12 cellular contexts compared by ENCODE assay signal in the genomic region with DNA sequence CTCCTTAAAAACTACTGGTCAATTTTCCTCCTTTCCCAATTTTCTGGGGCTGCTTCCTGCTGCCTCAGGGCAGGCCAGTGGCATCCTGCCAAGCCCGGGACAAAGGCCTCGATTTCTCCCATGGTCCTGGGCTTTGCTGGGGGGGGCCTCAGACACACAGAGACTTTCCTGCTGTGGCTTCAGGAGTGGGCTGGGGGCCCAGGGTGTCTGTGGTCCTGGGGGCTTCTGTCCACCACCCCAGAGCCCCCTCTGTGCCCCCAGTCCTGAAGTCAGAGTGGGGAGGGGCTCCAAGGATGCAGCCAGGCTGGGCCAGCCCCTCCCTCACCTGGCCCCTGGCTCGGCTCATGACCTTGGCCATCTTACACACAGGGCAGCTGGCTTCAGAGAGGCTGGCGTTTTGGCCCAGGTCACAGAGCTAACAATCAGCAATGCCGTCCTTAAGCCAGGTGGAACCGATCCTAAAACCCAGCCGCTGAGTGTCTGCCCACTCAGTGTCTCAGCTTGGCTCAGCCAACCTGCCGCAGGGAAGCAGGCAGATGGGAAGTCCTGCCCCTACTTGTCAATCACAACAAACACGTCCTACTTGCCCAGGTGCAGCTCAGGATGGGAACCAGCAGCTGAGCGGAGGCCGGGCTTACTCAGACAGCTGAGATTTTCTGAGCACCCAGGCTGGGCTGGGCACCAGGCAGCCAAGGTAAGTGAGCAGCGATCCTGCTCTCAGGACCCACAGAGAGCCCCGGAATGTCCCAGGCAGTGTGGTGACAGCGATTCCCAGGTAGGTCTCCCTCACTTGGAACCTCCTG. TPM values are rescaled to one million over a fixed set of nuclear protein-coding genes. Genes with fewer than 3 reads are reported as not detected.
DNase-seq lines count a peak whose midpoint lies in the region; ATAC-seq, FAIRE-seq and TF ChIP-seq lines count a peak whose summit lies in the region.
"Had no signal": no experiment of that assay in that cellular context is flagged by ENCODE, and none has a peak within 500 bp of the region (broad histone marks: within the 10 kb centered on the region; RNA-seq: fewer than 3 reads in every experiment).

No MANE protein-coding gene starts in this region.

- H2BK20ac ChIP-seq in H1 (ENCODE audit: low read length): no peak overlapping the region

- 0 out of 2 replicates have a peak overlapping the region, but pooled peaks have one; percentile 61 for H2BK15ac ChIP-seq in H1 (ENCODE audit: low read length)

- no peak for TF ChIP-seq CTCF in H1 (IDR thresholded peaks at IDR 0.05; ENCODE audit: control extremely low read depth in 1 of 3, insufficient read depth in 1 of 3, low read depth in 1 of 3, low read length in 3 of 3)

- no peak overlapping the region for H3K27ac Mint-ChIP-seq in activated CD4-positive, alpha-beta T cell treated with anti-CD3 and anti-CD28 coated beads for 36 hours

- H3K79me2 ChIP-seq in H1 (ENCODE audit: control insufficient read depth in 1 of 2, insufficient read depth in 2 of 2, low read length in 2 of 2): no peaks in the 10 kb centered on the region

- no peaks in the 10 kb centered on the region for H3K36me3 Mint-ChIP-seq in activated CD4-positive, alpha-beta T cell treated with anti-CD3 and anti-CD28 coated beads for 36 hours (ENCODE audit: low read depth)

- no peak overlapping the region for H2AK5ac ChIP-seq in H1 (ENCODE audit: low read depth, low read length)

- no peak overlapping the region for H4K91ac ChIP-seq in H1 (replicated peaks; ENCODE audit: insufficient read length, low read length)

- POLR2A ChIA-PET in H1 (lab: Charles Lee; ENCODE audit: partially characterized antibody): interaction anchor here (0.7 to 2.8 kb wide), 4 partner anchors 8 to 95 kb away, joined by 3 to 7 read pairs (median 4); no protein-coding TSS in a partner anchor
- POLR2A ChIA-PET in activated CD4-positive, alpha-beta T cell treated with anti-CD3 and anti-CD28 coated beads for 36 hours (lab: Charles Lee): no interaction called here

- H3K27ac ChIP-seq in H1 (ENCODE audit: low read depth, low read length): no peak overlapping the region
- H3K27ac ChIP-seq: testis had no signal

- no peaks in the 10 kb centered on the region for H3K36me3 ChIP-seq in H1 (ENCODE audit: control insufficient read depth in 2 of 4, insufficient read depth in 4 of 4, low read length in 3 of 4)

- no peaks in the 10 kb centered on the region; a peak in 1 of 7 replicates for H3K27me3 ChIP-seq in H1 (replicated peaks in 1 of 4; ENCODE audit: control insufficient read depth in 3 of 4, extremely low read depth in 1 of 4, insufficient read depth in 3 of 4, low read length in 3 of 4)
- H3K27me3 ChIP-seq: esophagus squamous epithelium, testis had no signal

- no peak for ATAC-seq in GM21526 (IDR thresholded peaks at IDR 0.05; ENCODE audit: low FRiP score, unreplicated experiment)
- ATAC-seq in activated CD4-positive, alpha-beta T cell treated with anti-CD3 and anti-CD28 coated beads for 36 hours: no peak
- ATAC-seq: activated T-cell treated with anti-CD3 and anti-CD28 coated beads, Interleukin-2, amount 50 U/mL, for 4 hours had no signal

- H2BK12ac ChIP-seq in H1 (ENCODE audit: low read depth, low read length): no peak overlapping the region

- TF ChIP-seq RAD21 in H1 (IDR thresholded peaks at IDR 0.05 in 1 of 2, conservative IDR thresholded peaks at IDR 0.05 in 1 of 2; ENCODE audit: low read depth in 2 of 2, low read length in 2 of 2): no peak

- no peak overlapping the region for H3K4me2 ChIP-seq in H1 (ENCODE audit: insufficient read depth in 1 of 2, low read depth in 2 of 2, low read length in 2 of 2)

- no peak for TF ChIP-seq POLR2A in H1 (IDR thresholded peaks at IDR 0.05; ENCODE audit: control extremely low read depth in 1 of 2, low read depth in 2 of 2, low read length in 2 of 2)

- H2AFZ ChIP-seq in H1 (ENCODE audit: low read length): no peak overlapping the region

- no peak overlapping the region for H2BK5ac ChIP-seq in H1 (ENCODE audit: low read depth, low read length)

- no peaks in the 10 kb centered on the region for H3K79me1 ChIP-seq in H1 (ENCODE audit: low read depth, low read length)

- H3K23me2 ChIP-seq in H1 (ENCODE audit: low read depth, low read length): peaks cover 8% of the 10 kb centered on the region; the same call in 1 of the 2 replicates

- no peak overlapping the region for H3K4ac ChIP-seq in H1 (replicated peaks; ENCODE audit: insufficient read length, low read depth, low read length)

- WGBS in H1 (ENCODE audit: extremely low coverage in 1 of 2, insufficient coverage in 1 of 2, insufficient read length in 1 of 2, insufficient replicate concordance in 2 of 2, low coverage in 1 of 2, low lambda C conversion rate in 2 of 2, missing lambda C conversion rate in 1 of 2), 2 experiments: 86% methylated on average over 14 of the region's 14 CpGs; no CpG with 5 or more reads in 1 of the 2 experiments

- no peak overlapping the region for H3K4me3 ChIP-seq in H1 (ENCODE audit: extremely low read depth in 1 of 4, insufficient read depth in 2 of 4, low read depth in 3 of 4, low read length in 4 of 4)
- H3K4me3 ChIP-seq: esophagus squamous epithelium, testis had no signal

- peaks cover 0 to 2% of the 10 kb centered on the region in 2 experiments for H4K20me1 ChIP-seq in H1 (replicated peaks in 1 of 2; ENCODE audit: control insufficient read depth in 1 of 2, insufficient read depth in 2 of 2, low read length in 2 of 2)

- no peak overlapping the region for H3K56ac ChIP-seq in H1 (replicated peaks; ENCODE audit: insufficient read length, low read depth, low read length)

- DNase-seq in HPDE6-E6E7 (ENCODE audit: extremely low spot score): peak; percentile 83
- DNase-seq in NCI-H2171 treated with DMSO at 0.1 percent for 48 hours (lab: John Stamatoyannopoulos, UW): peak; percentile 80
- no peak for DNase-seq in H1 (ENCODE audit: low read depth in 1 of 2, low spot score in 2 of 2)
- peak in 9 of 10 donors; percentile 7 to 95 (median 63) for DNase-seq in posterior cingulate gyrus
- no peak for DNase-seq in activated CD4-positive, alpha-beta T cell treated with anti-CD3 and anti-CD28 coated beads for 36 hours
- no peak for DNase-seq in NCI-H446 treated with DMSO at 0.1 percent for 48 hours (lab: John Stamatoyannopoulos, UW)
- DNase-seq in NCI-H1930 (lab: John Stamatoyannopoulos, UW): no peak
- DNase-seq: activated T-cell treated with anti-CD3 and anti-CD28 coated beads, Interleukin-2, amount 50 U/mL, for 4 hours; esophagus squamous epithelium; nucleus accumbens; testis had no signal

- H3K27me3 Mint-ChIP-seq in activated CD4-positive, alpha-beta T cell treated with anti-CD3 and anti-CD28 coated beads for 36 hours: no peaks in the 10 kb centered on the region

- H4K8ac ChIP-seq in H1 (ENCODE audit: extremely low read depth, insufficient read depth, low read length): no peak overlapping the region

- H3K4me1 ChIP-seq in H1 (replicated peaks in 1 of 4; ENCODE audit: control insufficient read depth in 3 of 4, insufficient read depth in 4 of 4, low read length in 3 of 4): peaks cover 0 to 5% (median under 1%) of the 10 kb centered on the region in 4 experiments; a peak in 2 of 7 replicates

- no peak for TF ChIP-seq EP300 in H1 (IDR thresholded peaks at IDR 0.05; ENCODE audit: borderline replicate concordance in 1 of 2, low read depth in 2 of 2, low read length in 2 of 2)

- no peaks in the 10 kb centered on the region for H3K4me1 Mint-ChIP-seq in activated CD4-positive, alpha-beta T cell treated with anti-CD3 and anti-CD28 coated beads for 36 hours

- H3K9me3 Mint-ChIP-seq in activated CD4-positive, alpha-beta T cell treated with anti-CD3 and anti-CD28 coated beads for 36 hours (ENCODE audit: low read depth): no peaks in the 10 kb centered on the region
- H3K9me3 Mint-ChIP-seq: activated T-cell treated with anti-CD3 and anti-CD28 coated beads, Interleukin-2, amount 50 U/mL, for 4 hours had no signal

- H3K4me3 Mint-ChIP-seq in activated CD4-positive, alpha-beta T cell treated with anti-CD3 and anti-CD28 coated beads for 36 hours: no peak overlapping the region
- H3K4me3 Mint-ChIP-seq: activated T-cell treated with anti-CD3 and anti-CD28 coated beads, Interleukin-2, amount 50 U/mL, for 4 hours had no signal

- no peaks in the 10 kb centered on the region for H3K9me3 ChIP-seq in H1 (ENCODE audit: insufficient read depth in 2 of 2, low read depth in 1 of 2, low read length in 1 of 2)
- H3K9me3 ChIP-seq: esophagus squamous epithelium, testis had no signal

- no peak overlapping the region for H3K14ac ChIP-seq in H1 (ENCODE audit: insufficient read length)

- no peak overlapping the region for H3K23ac ChIP-seq in H1 (ENCODE audit: insufficient read length)

- H3K18ac ChIP-seq in H1 (ENCODE audit: extremely low read depth, low read length): peak overlapping the region; percentile 60; the same call in 1 of the 2 replicates

- H2BK120ac ChIP-seq in H1 (replicated peaks; ENCODE audit: low read depth, low read length): no peak overlapping the region

- FAIRE-seq in H1 (lab: Jason Lieb, UNC): no peak

- CTCF ChIA-PET in H1 (lab: Charles Lee; ENCODE audit: partially characterized antibody): interaction anchor here (1.0 to 3.5 kb wide), 5 partner anchors 9 to 70 kb away, joined by 3 to 25 read pairs (median 7); no protein-coding TSS in a partner anchor
- CTCF ChIA-PET in activated CD4-positive, alpha-beta T cell treated with anti-CD3 and anti-CD28 coated beads for 36 hours (lab: Charles Lee): interaction anchor here (0.7 kb wide), 2 partner anchors 38 to 211 kb away, joined by 3 to 4 read pairs; no protein-coding TSS in a partner anchor

- H4K5ac ChIP-seq in H1 (ENCODE audit: insufficient read length, low read depth, low read length): no peak overlapping the region

- H3K9ac ChIP-seq in H1 (replicated peaks in 1 of 4; ENCODE audit: extremely low read depth in 1 of 4, low read depth in 3 of 4, low read length in 3 of 4): no peak overlapping the region

- intact Hi-C loops in posterior cingulate gyrus (cut with DNase I): no loop called here
- intact Hi-C loops in activated CD4-positive, alpha-beta T cell treated with anti-CD3 and anti-CD28 coated beads for 36 hours (cut with DNase I, micrococcal nuclease): no loop called here

TF ChIP-seq in H1, 55 proteins besides CTCF, POLR2A, EP300 and RAD21 (continues in another document):
- no peak for TF ChIP-seq SP1 (IDR thresholded peaks at IDR 0.05; ENCODE audit: low read depth, low read length)
- no peak for TF ChIP-seq KDM4A (IDR thresholded peaks at IDR 0.05; ENCODE audit: low read depth, low read length, severe bottlenecking)
- no peak for TF ChIP-seq GABPA (IDR thresholded peaks at IDR 0.05; ENCODE audit: borderline replicate concordance, insufficient read depth, low read length)

RNA-seq across cellular contexts. Expression of a gene that starts 34.6 kb away (rescaled TPM):
- 7.9 and 9.9 TPM in 2 replicates for total RNA-seq in H1 (2021; fragmentation: NEBNext Ultra II Directional; extraction: Animal tissue kit (Norgen Biotek cat#: 25700))
- polyA plus RNA-seq in H1 (2011; rRNA removed): 3.4 and 6.0 TPM in 2 replicates
- 5.8 TPM for polyA plus RNA-seq in H1 (2011; cell fraction: cytosol; rRNA removed)
- polyA plus RNA-seq in H1 (2011; cell fraction: nucleus; rRNA removed): 19.5 TPM
- polyA plus RNA-seq in H1 (2012, experiment 1 of 2): 3.8 to 7.3 TPM (median 6.6 TPM) in 4 replicates
- polyA plus RNA-seq in H1 (2012, experiment 2 of 2): 4.9 TPM
- 3.3 TPM for polyA plus RNA-seq in H1 (2013, experiment 1 of 2)
- polyA plus RNA-seq in H1 (2013, experiment 2 of 2): 2.9 TPM
- 4.3 and 5.5 TPM in 2 replicates for polyA minus RNA-seq in H1 (2011; rRNA and poly(A)+ RNA removed)
- 9.7 TPM for polyA minus RNA-seq in H1 (2011; cell fraction: cytosol; rRNA and poly(A)+ RNA removed)
- 13.0 TPM for polyA minus RNA-seq in H1 (2011; cell fraction: nucleus; rRNA and poly(A)+ RNA removed)
- total RNA-seq in activated CD4-positive, alpha-beta T cell treated with anti-CD3 and anti-CD28 coated beads for 36 hours: 1 to 10 TPM; 5.8 to 7.1 TPM

Comparison
In these comparisons a context has a peak if more than half of its experiments do, and no peak if none do; other contexts are left out.
1. DNase-seq: peak in HPDE6-E6E7 (single experiment), NCI-H2171 treated with DMSO at 0.1 percent for 48 hours (single experiment) and posterior cingulate gyrus (9 of 10); none in H1 (0 of 2), activated CD4-positive, alpha-beta T cell treated with anti-CD3 and anti-CD28 coated beads for 36 hours (single experiment), NCI-H446 treated with DMSO at 0.1 percent for 48 hours (single experiment) and NCI-H1930 (0 of 2).